ENCODE assay signal across 22 cellular contexts in the genomic region with DNA sequence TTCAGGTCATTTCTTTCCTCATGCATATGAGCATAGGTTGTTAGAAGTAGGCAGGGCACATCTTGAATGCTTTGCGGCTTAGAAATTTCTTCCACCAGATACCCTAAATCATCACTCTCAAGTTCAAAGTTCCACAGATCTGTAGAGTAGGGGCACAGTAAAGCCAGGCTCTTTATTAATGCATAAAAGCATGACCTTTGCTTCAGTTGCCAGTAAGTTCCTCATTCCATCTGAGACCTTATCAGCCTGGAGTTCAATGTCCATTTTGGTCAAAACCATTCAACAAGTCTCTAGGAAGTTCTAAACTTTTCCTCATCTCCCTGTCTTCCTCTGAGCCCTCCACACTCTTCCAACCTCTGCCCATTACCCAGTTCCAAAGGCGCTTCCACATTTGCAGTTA.
"Had no signal": no experiment of that assay in that cellular context is flagged by ENCODE, and none has a peak within 500 bp of the region (broad histone marks: within the 10 kb centered on the region; RNA-seq: fewer than 3 reads in every experiment).

No MANE protein-coding gene starts in this region.

- H3K27me3 ChIP-seq: pancreas, spleen, suprapubic skin, tibial artery, upper lobe of right lung had no signal

- H3K4me1 ChIP-seq: left ventricle myocardium inferior, pancreas, prostate gland, spleen, suprapubic skin, tibial artery, upper lobe of right lung had no signal

- H3K9me3 ChIP-seq: pancreas, prostate gland, suprapubic skin, thoracic aorta, upper lobe of right lung had no signal

- H3K27ac ChIP-seq: left ventricle myocardium inferior, pancreas, prostate gland, skin epidermis, spleen, suprapubic skin, thoracic aorta, tibial artery, upper lobe of right lung had no signal

- DNase-seq: hypothalamus; immature natural killer cell; kidney; left ventricle myocardium inferior; naive thymus-derived CD4-positive, alpha-beta T cell; pancreas; retina; right cardiac atrium; spleen; stimulated activated CD4-positive, alpha-beta T cell treated with anti-CD3 and anti-CD28 coated beads, Interleukin-4, amount 100 ng/mL, for 24 hours; stimulated activated naive CD4-positive, alpha-beta T cell; tibial artery; trophoblast cell; upper lobe of right lung had no signal

- H3K36me3 ChIP-seq: left ventricle myocardium inferior, pancreas, prostate gland, spleen, suprapubic skin, thoracic aorta, tibial artery, upper lobe of right lung had no signal

- ATAC-seq: naive thymus-derived CD4-positive, alpha-beta T cell; natural killer cell treated with Interleukin-12 subunit alpha and Interleukin-12 subunit beta and Interleukin-15 and Interleukin-18, amount 100 ng/mL, for 72 hours; pancreas; right cardiac atrium; sciatic nerve; stimulated activated effector memory CD8-positive, alpha-beta T cell treated with anti-CD3 and anti-CD28 coated beads, Interleukin-12 subunit alpha, Interleukin-12 subunit beta, amount 100 ng/mL, for 72 hours; upper lobe of right lung had no signal

- H3K4me3 ChIP-seq: left ventricle myocardium inferior, lung, pancreas, prostate gland, skin epidermis, spleen, suprapubic skin, thoracic aorta, tibial artery, upper lobe of right lung had no signal
